ENCODE assay signal across 1 cellular context in genomic region chr5:180868960-180869359, GRCh38.
TF ChIP-seq lines count a peak whose summit lies in the region.

No MANE protein-coding gene starts in this region.

TF ChIP-seq in HEK293, 187 proteins besides CTCF, POLR2A, EP300 and RAD21 (continued from another document):
- TF ChIP-seq ZBTB48 (tag by site-specific recombination; IDR thresholded peaks at IDR 0.05): peak; percentile 95
- TF ChIP-seq ZNF394 (tag by site-specific recombination; IDR thresholded peaks at IDR 0.05; ENCODE audit: borderline replicate concordance): no peak
- no peak for TF ChIP-seq HOXD13 (CRISPR knock-in tag; IDR thresholded peaks at IDR 0.05; ENCODE audit: borderline replicate concordance)
- peak; percentile 90; the same call in 1 of the 2 replicates for TF ChIP-seq SCRT1 (tag by site-specific recombination; IDR thresholded peaks at IDR 0.05; ENCODE audit: borderline replicate concordance)
- TF ChIP-seq ZBTB26 (tag by site-specific recombination; optimal IDR thresholded peaks at IDR 0.05): no peak
- 0 out of 2 replicates have a peak, but pooled peaks have one; percentile 20 for TF ChIP-seq PRDM1 (tag by site-specific recombination; IDR thresholded peaks at IDR 0.05)
- TF ChIP-seq ZNF366 (tag by site-specific recombination; conservative IDR thresholded peaks at IDR 0.05): peak; percentile 74
